In the genomic region with DNA sequence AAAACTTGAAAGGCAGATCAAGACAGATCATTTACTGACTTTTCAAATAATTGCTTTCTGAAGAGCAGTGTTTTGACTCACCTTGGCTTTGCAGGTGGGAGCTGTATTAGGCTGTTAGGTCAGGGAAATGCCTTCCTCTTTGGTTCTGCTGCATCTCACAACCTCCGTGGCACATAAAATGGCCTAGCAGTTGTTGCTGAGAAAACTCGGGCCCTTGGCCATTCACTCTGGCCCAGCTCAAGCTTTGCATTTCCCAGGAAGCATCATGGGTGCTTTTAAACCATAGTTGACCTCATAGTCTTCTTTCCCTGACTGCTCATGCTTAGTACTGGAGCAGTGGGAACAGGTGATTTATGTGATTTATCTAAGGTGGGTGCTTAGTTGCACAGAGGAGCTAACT, we compare ENCODE assay signal across 15 cellular contexts.
DNase-seq lines count a peak whose midpoint lies in the region; ATAC-seq and TF ChIP-seq lines count a peak whose summit lies in the region.
"Had no signal": no experiment of that assay in that cellular context is flagged by ENCODE, and none has a peak within 500 bp of the region (broad histone marks: within the 10 kb centered on the region; RNA-seq: fewer than 3 reads in every experiment).

No MANE protein-coding gene starts in this region.

- no peak for TF ChIP-seq EP300 in transverse colon (IDR thresholded peaks at IDR 0.05; ENCODE audit: low read depth)

- H2AFZ ChIP-seq in mammary epithelial cell (ENCODE audit: low read depth, low read length) (no peak overlapping the region), osteoblast (ENCODE audit: low read length) (no peak overlapping the region)

- DNase-seq in MCF 10A (ENCODE audit: unreplicated experiment) (no peak), mammary epithelial cell (no peak), osteoblast (ENCODE audit: insufficient read length, low spot score, missing footprints) (peak; percentile 72), transverse colon (no peak), globus pallidus (ENCODE audit: low spot score) (no peak)
- DNase-seq in activated CD4-positive, alpha-beta T cell treated with anti-CD3 and anti-CD28 coated beads for 4 hours: no peak
- DNase-seq: activated T-cell treated with anti-CD3 and anti-CD28 coated beads for 4 hours; SHP77; stimulated activated naive B cell treated with anti-CD40 and anti-IgM and Interleukin-4, amounts not matched to agents 10 μg/mL and 1 μg/mL and 100 μg/mL, for 72 hours had no signal

- H3K9me3 Mint-ChIP-seq in MCF 10A (ENCODE audit: unreplicated experiment): no peaks in the 10 kb centered on the region
- H3K9me3 Mint-ChIP-seq: stimulated activated naive B cell treated with anti-CD40 and anti-IgM and Interleukin-4, amounts not matched to agents 10 μg/mL and 1 μg/mL and 100 μg/mL, for 72 hours; T-helper 2 cell treated with Interferon-gamma antibody and Interleukin-4, amounts not matched to agents 5 μg/mL and 100 μg/mL, for 36 hours had no signal

- no TSS peak for BruUV-seq in MCF 10A (replicated peaks; lab: Mats Ljungman, UMichigan)
- no TSS peak for BruUV-seq in mammary epithelial cell (replicated peaks; lab: Mats Ljungman, UMichigan)

- 41% methylated on average over 2 of the region's 2 CpGs for WGBS in mammary epithelial cell (ENCODE audit: low coverage, missing lambda C conversion rate)
- 71% methylated on average over 2 of the region's 2 CpGs; no CpG with 5 or more reads in 1 of the 2 donors for WGBS in transverse colon (ENCODE audit: low coverage in 1 of 2), 2 donors

- H3K9ac ChIP-seq in mammary epithelial cell (ENCODE audit: insufficient read depth, low read length): no peak overlapping the region
- no peak overlapping the region for H3K9ac ChIP-seq in duodenal mucosa (ENCODE audit: low read depth in 1 of 2, low read length in 2 of 2)

- H3K79me2 ChIP-seq in mammary epithelial cell (ENCODE audit: insufficient read depth, low read length): no peaks in the 10 kb centered on the region
- H3K79me2 ChIP-seq in osteoblast (ENCODE audit: insufficient read depth, low read length): no peaks in the 10 kb centered on the region

- dilution Hi-C loops in mammary epithelial cell (cut with HindIII; ENCODE audit: low sequenced_read_pairs): loop anchor here (5.0 kb wide), 1 partner anchor 132 kb away; no protein-coding TSS in a partner anchor

- TF ChIP-seq POLR2A in transverse colon (IDR thresholded peaks at IDR 0.05): no peak

- CTCF ChIA-PET in MCF 10A (lab: Yijun Ruan, JAX): interaction anchor here (0.6 to 1.4 kb wide), 7 partner anchors 45 to 224 kb away, joined by 3 to 6 read pairs (median 3); no protein-coding TSS in a partner anchor
- CTCF ChIA-PET in mammary epithelial cell (lab: Charles Lee; ENCODE audit: low non-redundant PET): no interaction called here

- peak overlapping the region; percentile 78 for H3K27ac Mint-ChIP-seq in MCF 10A (ENCODE audit: low read depth, unreplicated experiment)
- H3K27ac Mint-ChIP-seq: stimulated activated naive B cell treated with anti-CD40 and anti-IgM and Interleukin-4, amounts not matched to agents 10 μg/mL and 1 μg/mL and 100 μg/mL, for 72 hours; T-helper 2 cell treated with Interferon-gamma antibody and Interleukin-4, amounts not matched to agents 5 μg/mL and 100 μg/mL, for 36 hours had no signal

- H3K4me2 ChIP-seq in mammary epithelial cell (ENCODE audit: insufficient read depth, low read depth, low read length) (no peak overlapping the region), osteoblast (ENCODE audit: insufficient read depth, low read length) (peak overlapping the region; percentile 60)

- no peaks in the 10 kb centered on the region for H3K36me3 Mint-ChIP-seq in MCF 10A (ENCODE audit: insufficient read depth, unreplicated experiment)

- peaks cover 39% of the 10 kb centered on the region for H3K4me1 Mint-ChIP-seq in MCF 10A (ENCODE audit: insufficient read depth, unreplicated experiment)

- TF ChIP-seq CTCF in MCF 10A (IDR thresholded peaks at IDR 0.05; ENCODE audit: unreplicated experiment) (no peak), mammary epithelial cell (conservative IDR thresholded peaks at IDR 0.05 in 1 of 2, IDR thresholded peaks at IDR 0.05 in 1 of 2; ENCODE audit: extremely low read depth in 1 of 2, insufficient read depth in 1 of 2, low read depth in 1 of 2, low read length in 2 of 2) (no peak), osteoblast (IDR thresholded peaks at IDR 0.05; ENCODE audit: extremely low read depth, low read depth, low read length) (no peak), transverse colon (IDR thresholded peaks at IDR 0.05) (no peak)

- no peaks in the 10 kb centered on the region for H3K27me3 Mint-ChIP-seq in MCF 10A (ENCODE audit: insufficient read depth, unreplicated experiment)
- H3K27me3 Mint-ChIP-seq: stimulated activated naive B cell treated with anti-CD40 and anti-IgM and Interleukin-4, amounts not matched to agents 10 μg/mL and 1 μg/mL and 100 μg/mL, for 72 hours had no signal

- no peaks in the 10 kb centered on the region for H4K20me1 ChIP-seq in mammary epithelial cell (ENCODE audit: insufficient read depth, low read length)
- peaks cover 8% of the 10 kb centered on the region for H4K20me1 ChIP-seq in osteoblast (ENCODE audit: insufficient read depth, low read length)

- no peaks in the 10 kb centered on the region for H3K9me3 ChIP-seq in mammary epithelial cell (replicated peaks; ENCODE audit: insufficient read depth, low read length)
- no peaks in the 10 kb centered on the region for H3K9me3 ChIP-seq in duodenal mucosa (ENCODE audit: control insufficient read depth in 1 of 2, low read length in 2 of 2)
- H3K9me3 ChIP-seq in osteoblast (ENCODE audit: low read depth, low read length): no peaks in the 10 kb centered on the region
- no peaks in the 10 kb centered on the region for H3K9me3 ChIP-seq in transverse colon

- H3K4me3 ChIP-seq in mammary epithelial cell (replicated peaks in 1 of 3; ENCODE audit: insufficient read depth in 1 of 3, low read depth in 2 of 3, low read length in 3 of 3) (no peak overlapping the region), duodenal mucosa (ENCODE audit: low read depth in 1 of 2, low read length in 2 of 2) (peak overlapping the region in 1 of 2 donors; percentile 6), osteoblast (ENCODE audit: insufficient read depth, low read length) (no peak overlapping the region), transverse colon (no peak overlapping the region)
- H3K4me3 ChIP-seq: GM12878, K562 had no signal

- H3K36me3 ChIP-seq in mammary epithelial cell (ENCODE audit: insufficient read depth, low read length) (no peaks in the 10 kb centered on the region), duodenal mucosa (ENCODE audit: control insufficient read depth in 1 of 2, insufficient read depth in 2 of 2, low read length in 2 of 2) (no peaks in the 10 kb centered on the region), osteoblast (ENCODE audit: insufficient read depth, low read length) (no peaks in the 10 kb centered on the region), transverse colon (no peaks in the 10 kb centered on the region)

- in situ Hi-C loops in mammary epithelial cell (cut with MboI; ENCODE audit: low sequenced_read_pairs in 2 of 2) (loop anchor here in 1 of 2 donors (25.0 kb wide), 1 partner anchor 452 kb away; no protein-coding TSS in a partner anchor), transverse colon (cut with MboI; ENCODE audit: low pct_ligation_motif_present in 1 of 4, low pct_unique_long_range_greater_than_20kb in 1 of 4, low sequenced_read_pairs in 3 of 4) (loop anchor here in 1 of 4 donors (25.0 kb wide), 1 partner anchor 177 kb away; no protein-coding TSS in a partner anchor)

- H3K27ac ChIP-seq in mammary epithelial cell (ENCODE audit: insufficient read depth, low read depth, low read length): no peak overlapping the region
- H3K27ac ChIP-seq in duodenal mucosa (ENCODE audit: low read depth, low read length): peak overlapping the region; percentile 25
- peak overlapping the region; percentile 68 for H3K27ac ChIP-seq in osteoblast (ENCODE audit: low read depth, low read length)
- peak overlapping the region; percentile 54 to 85 (median 70) for H3K27ac ChIP-seq in transverse colon

- H3K27me3 ChIP-seq in mammary epithelial cell (ENCODE audit: insufficient read depth, low read length) (peaks cover 6% of the 10 kb centered on the region), duodenal mucosa (ENCODE audit: control insufficient read depth in 1 of 2, insufficient read depth in 2 of 2, low read length in 2 of 2) (no peaks in the 10 kb centered on the region), osteoblast (ENCODE audit: insufficient read depth, low read length) (peaks cover 10% of the 10 kb centered on the region), transverse colon (no peaks in the 10 kb centered on the region)

- POLR2A ChIA-PET in MCF 10A (lab: Yijun Ruan, JAX): interaction anchor here (1.1 to 3.3 kb wide), 8 partner anchors 9 to 246 kb away, joined by 3 to 15 read pairs (median 5); a partner anchor contains a TSS

- ATAC-seq in GM19351 (IDR thresholded peaks at IDR 0.05; ENCODE audit: unreplicated experiment): no peak
- ATAC-seq: GM12878; HCT116; K562; stimulated activated naive B cell treated with anti-CD40 and anti-IgM and Interleukin-4, amounts not matched to agents 10 μg/mL and 1 μg/mL and 100 μg/mL, for 72 hours had no signal

- H3K4me3 Mint-ChIP-seq in MCF 10A (ENCODE audit: unreplicated experiment): no peak overlapping the region
- H3K4me3 Mint-ChIP-seq: stimulated activated naive B cell treated with anti-CD40 and anti-IgM and Interleukin-4, amounts not matched to agents 10 μg/mL and 1 μg/mL and 100 μg/mL, for 72 hours; T-helper 2 cell treated with Interferon-gamma antibody and Interleukin-4, amounts not matched to agents 5 μg/mL and 100 μg/mL, for 36 hours had no signal

- H3K4me1 ChIP-seq in mammary epithelial cell (ENCODE audit: insufficient read depth, low read length) (no peaks in the 10 kb centered on the region), duodenal mucosa (ENCODE audit: control insufficient read depth in 1 of 2, insufficient read depth in 2 of 2, low read length in 2 of 2) (peaks cover 61 to 64% of the 10 kb centered on the region in 2 donors), osteoblast (ENCODE audit: insufficient read depth, low read length) (peaks cover 24% of the 10 kb centered on the region), transverse colon (peaks cover 36 to 58% (median 43%) of the 10 kb centered on the region in 4 donors)

- intact Hi-C loops in MCF 10A (cut with micrococcal nuclease) (loop anchor here (1.0 kb wide), 1 partner anchor 45 kb away; no protein-coding TSS in a partner anchor), mammary epithelial cell (cut with micrococcal nuclease) (no loop called here), transverse colon (cut with DNase I; ENCODE audit: low total_unique reads) (no loop called here)
